Comparison of ENCODE assay signal across 9 cellular contexts in the genomic region with DNA sequence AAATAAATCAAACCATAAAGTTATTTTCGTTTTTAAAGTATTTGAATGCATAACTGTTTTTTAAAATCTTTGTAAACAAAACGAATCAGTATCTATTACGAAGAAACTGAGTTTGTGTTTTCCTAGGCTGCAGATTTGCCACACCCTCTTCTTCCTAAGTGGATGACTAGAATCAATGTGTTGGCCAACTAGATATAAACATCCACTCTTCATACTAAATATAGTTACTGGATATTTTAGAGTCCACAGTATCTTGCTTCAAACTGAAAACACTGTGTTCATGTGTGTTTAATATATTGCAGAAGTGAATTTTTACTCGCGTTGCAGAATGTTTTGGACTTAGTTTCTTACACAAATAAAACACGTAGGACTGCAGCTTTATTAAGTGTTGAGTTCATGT.
DNase-seq lines count a peak whose midpoint lies in the region; ATAC-seq, FAIRE-seq and TF ChIP-seq lines count a peak whose summit lies in the region.
"Had no signal": no experiment of that assay in that cellular context is flagged by ENCODE, and none has a peak within 500 bp of the region (broad histone marks: within the 10 kb centered on the region; RNA-seq: fewer than 3 reads in every experiment).

No MANE protein-coding gene starts in this region.

- TF ChIP-seq POLR2A in GM12892 (IDR thresholded peaks at IDR 0.05; ENCODE audit: low read depth, low read length) (no peak), sigmoid colon (IDR thresholded peaks at IDR 0.05) (no peak)

- TF ChIP-seq EP300 in sigmoid colon (IDR thresholded peaks at IDR 0.05): no peak

- no peak overlapping the region for H3K9ac ChIP-seq in SU-DHL-6 (ENCODE audit: low read length)

- TF ChIP-seq CTCF in SU-DHL-6 (IDR thresholded peaks at IDR 0.05; ENCODE audit: insufficient read depth, low read length, poor library complexity, severe bottlenecking) (no peak), fibroblast of the aortic adventitia (IDR thresholded peaks at IDR 0.05; ENCODE audit: insufficient read depth, low read length) (no peak), sigmoid colon (IDR thresholded peaks at IDR 0.05) (no peak)

- peaks cover 17% of the 10 kb centered on the region; the same call in 1 of the 2 replicates for H3F3A ChIP-seq in SU-DHL-6 (ENCODE audit: insufficient read depth)

- 39 to 54% methylated on average over 6 of the region's 6 CpGs for WGBS in sigmoid colon, 2 donors

- H3K9me2 ChIP-seq in SU-DHL-6 (replicated peaks; ENCODE audit: insufficient read depth, low read length): no peaks in the 10 kb centered on the region

- H3K27ac ChIP-seq in SU-DHL-6 (ENCODE audit: low read depth, low read length): no peak overlapping the region
- peak overlapping the region; percentile 99 to 100 (median 99) for H3K27ac ChIP-seq in sigmoid colon

- intact Hi-C loops in sigmoid colon (cut with DNase I): no loop called here

- no peaks in the 10 kb centered on the region for H3K27me3 ChIP-seq in SU-DHL-6 (ENCODE audit: low read length)
- H3K27me3 ChIP-seq in sigmoid colon: no peaks in the 10 kb centered on the region

- peaks cover 0 to 62% (median 35%) of the 10 kb centered on the region in 4 donors for H3K4me1 ChIP-seq in sigmoid colon

- H3K4me3 ChIP-seq in SU-DHL-6 (ENCODE audit: insufficient read depth, low read length, poor library complexity, severe bottlenecking) (peak overlapping the region; percentile 74), fibroblast of the aortic adventitia (ENCODE audit: low read depth, low read length) (peak overlapping the region; percentile 90), sigmoid colon (peak overlapping the region; percentile 82 to 95 (median 87))

- ATAC-seq in GM19463 (IDR thresholded peaks at IDR 0.05; ENCODE audit: unreplicated experiment) (no peak), HG03457 (IDR thresholded peaks at IDR 0.05; ENCODE audit: unreplicated experiment) (no peak), GM18870 (IDR thresholded peaks at IDR 0.05; ENCODE audit: unreplicated experiment) (no peak)

- H3K9me3 ChIP-seq in SU-DHL-6 (ENCODE audit: insufficient read depth, low read length) (no peaks in the 10 kb centered on the region), sigmoid colon (no peaks in the 10 kb centered on the region)

- H3K4me2 ChIP-seq in SU-DHL-6 (ENCODE audit: low read depth, low read length, poor library complexity, severe bottlenecking): peak overlapping the region; percentile 79

- peak; percentile 56 for FAIRE-seq in GM12892 (lab: Jason Lieb, UNC)

- H3K79me2 ChIP-seq in SU-DHL-6 (ENCODE audit: insufficient read depth, low read length): no peaks in the 10 kb centered on the region

- H3K36me3 ChIP-seq in SU-DHL-6 (ENCODE audit: low read length): no peaks in the 10 kb centered on the region
- H3K36me3 ChIP-seq in sigmoid colon: peaks cover 0 to 8% (median 0%) of the 10 kb centered on the region in 4 donors

- DNase-seq in GM12892 (ENCODE audit: insufficient read length): no peak
- DNase-seq in fibroblast of the aortic adventitia (ENCODE audit: low read depth): peak; percentile 52
- DNase-seq in sigmoid colon: no peak
- no peak for DNase-seq in activated CD8-positive, alpha-beta memory T cell treated with anti-CD3 and anti-CD28 coated beads, Interleukin-2, amount 50 U/mL, for 48 hours
- DNase-seq: NCI-H524 treated with DMSO at 0.1 percent for 48 hours had no signal

- H2AFZ ChIP-seq in SU-DHL-6 (ENCODE audit: low read depth, low read length, severe bottlenecking): no peak overlapping the region

- H4K20me1 ChIP-seq in SU-DHL-6 (ENCODE audit: low read depth, low read length): no peaks in the 10 kb centered on the region
